11 cellular contexts compared by ENCODE assay signal in the genomic region with DNA sequence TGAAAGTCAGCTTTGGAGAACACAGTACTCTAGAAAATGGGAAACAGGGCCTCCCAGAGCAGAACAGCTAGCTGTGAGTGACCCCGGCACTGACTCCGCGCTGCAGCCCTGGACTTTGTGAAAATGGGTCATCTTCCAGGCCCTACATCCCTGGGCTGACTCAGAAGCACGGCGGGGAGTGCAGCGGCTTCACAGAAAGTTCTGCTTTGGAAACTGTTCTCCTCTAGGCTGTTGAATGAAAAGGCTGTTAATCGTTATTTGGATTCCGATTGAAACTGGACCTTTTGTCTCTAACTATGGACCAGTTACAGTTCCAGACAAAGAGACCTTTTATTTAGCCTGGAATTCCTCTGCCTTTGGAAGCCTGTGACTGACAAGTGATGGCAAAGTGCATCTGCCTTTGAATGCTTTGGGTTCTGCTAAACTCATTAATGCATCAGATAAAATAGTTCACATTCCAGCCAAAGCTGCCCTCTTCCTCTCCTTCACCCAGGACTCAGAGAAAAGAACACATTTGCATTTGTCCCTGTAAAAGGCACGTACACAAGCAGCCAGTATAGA.
DNase-seq lines count a peak whose midpoint lies in the region; ATAC-seq, FAIRE-seq and TF ChIP-seq lines count a peak whose summit lies in the region.
"Had no signal": no experiment of that assay in that cellular context is flagged by ENCODE, and none has a peak within 500 bp of the region (broad histone marks: within the 10 kb centered on the region; RNA-seq: fewer than 3 reads in every experiment).

No MANE protein-coding gene starts in this region.

- TF ChIP-seq EP300 in HepG2 (IDR thresholded peaks at IDR 0.05; ENCODE audit: low read depth in 2 of 2, low read length in 2 of 2), result peak in 1 of 2 experiments; percentile 78; a peak in 2 of 4 replicates
- no peak; the same call in 1 of the 2 replicates for TF ChIP-seq EP300 in HepG2 (CRISPR knock-in tag; IDR thresholded peaks at IDR 0.05; ENCODE audit: borderline replicate concordance)

- no peak for TF ChIP-seq RAD21 in HepG2 (CRISPR knock-in tag; IDR thresholded peaks at IDR 0.05)

- H3K9me3 ChIP-seq in HepG2 (ENCODE audit: low read length), result no peaks in the 10 kb centered on the region
- H3K9me3 ChIP-seq in right lobe of liver, result no peaks in the 10 kb centered on the region
- no peaks in the 10 kb centered on the region for H3K9me3 ChIP-seq in aorta (ENCODE audit: control insufficient read depth, low read length)
- H3K9me3 ChIP-seq: A549 had no signal

- peaks cover 6% of the 10 kb centered on the region for H3K36me3 Mint-ChIP-seq in neural crest cell (ENCODE audit: low read depth)

- no peaks in the 10 kb centered on the region for H3K79me2 ChIP-seq in HepG2 (ENCODE audit: insufficient read depth, low read length)

- H3K4me2 ChIP-seq in HepG2 (ENCODE audit: low read depth, low read length), result peak overlapping the region; percentile 45
- H3K4me2 ChIP-seq: A549 had no signal

- DNase-seq in HepG2 (ENCODE audit: low spot score) (peak; percentile 99), right lobe of liver (no peak), foreskin melanocyte (peak; percentile 98), neural crest cell (ENCODE audit: low read depth, low spot score) (peak; percentile 36), aorta (peak; percentile 70 to 80)
- DNase-seq in activated naive CD4-positive, alpha-beta T cell treated with anti-CD3 and anti-CD28 coated beads, Interleukin-2, amount 50 U/mL, for 16 hours, result no peak
- DNase-seq: MG63 had no signal

- H3K27ac ChIP-seq in HepG2 (ENCODE audit: extremely low read length, insufficient read depth, low read length), result peak overlapping the region; percentile 82
- no peak overlapping the region for H3K27ac ChIP-seq in right lobe of liver
- no peak overlapping the region for H3K27ac ChIP-seq in aorta (ENCODE audit: low read depth in 1 of 2, low read length in 2 of 2)
- H3K27ac ChIP-seq: A549, epithelial cell of prostate had no signal

- CTCF ChIA-PET in HepG2 (lab: Yijun Ruan, JAX; ENCODE audit: low intra/inter-chr PET ratio, low total read pairs), result no interaction called here

- H4K20me1 ChIP-seq in HepG2 (ENCODE audit: insufficient read depth, low read length), result no peaks in the 10 kb centered on the region

- peaks cover 81% of the 10 kb centered on the region for H3K4me1 Mint-ChIP-seq in neural crest cell

- peak overlapping the region; percentile 55 for H3K9ac ChIP-seq in HepG2 (ENCODE audit: insufficient read depth, low read depth, low read length)

- H3K27me3 Mint-ChIP-seq in neural crest cell (ENCODE audit: low read depth), result no peaks in the 10 kb centered on the region

- ATAC-seq in HepG2 (peak; percentile 96), right lobe of liver (no peak), aorta (ENCODE audit: low FRiP score) (peak; percentile 68), GM18861 (IDR thresholded peaks at IDR 0.05; ENCODE audit: unreplicated experiment) (no peak), GM21786 (IDR thresholded peaks at IDR 0.05; ENCODE audit: unreplicated experiment) (no peak)
- ATAC-seq: A549 had no signal

- in situ Hi-C loops in HepG2 (cut with HindIII; ENCODE audit: extremely low pct_ligation_motif_present, low pct_unique_long_range_greater_than_20kb), result loop anchor here (10.0 kb wide), 1 partner anchor 115 kb away; no protein-coding TSS in a partner anchor

- POLR2A ChIA-PET in HepG2 (lab: Yijun Ruan, JAX), result no interaction called here

- TF ChIP-seq CTCF in HepG2 (CRISPR knock-in tag; IDR thresholded peaks at IDR 0.05), result no peak
- no peak for TF ChIP-seq CTCF in right lobe of liver (IDR thresholded peaks at IDR 0.05)
- TF ChIP-seq CTCF in neural crest cell (conservative IDR thresholded peaks at IDR 0.05), result no peak

- peak overlapping the region; percentile 73 for H3K4me3 Mint-ChIP-seq in neural crest cell

- intact Hi-C loops in HepG2 (cut with micrococcal nuclease; ENCODE audit: unreplicated experiment) (loop anchor here (1.0 kb wide), 1 partner anchor 29 kb away; no protein-coding TSS in a partner anchor), right lobe of liver (cut with DNase I) (no loop called here), aorta (cut with DNase I) (no loop called here)

- TF ChIP-seq POLR2A in HepG2 (IDR thresholded peaks at IDR 0.05; ENCODE audit: insufficient read depth in 1 of 2, low read depth in 2 of 2, low read length in 2 of 2) (no peak), right lobe of liver (IDR thresholded peaks at IDR 0.05) (no peak)

- peaks cover 6% of the 10 kb centered on the region for H3K9me3 Mint-ChIP-seq in neural crest cell

- 2% methylated on average over 5 of the region's 9 CpGs for WGBS in HepG2 (ENCODE audit: low lambda C conversion rate)
- 77% methylated on average over 9 of the region's 9 CpGs for WGBS in right lobe of liver (ENCODE audit: insufficient coverage, low coverage, low lambda C conversion rate, missing lambda C conversion rate)
- WGBS in aorta, 2 donors, result 74 to 77% methylated on average over 9 of the region's 9 CpGs

- no peaks in the 10 kb centered on the region for H3K27me3 ChIP-seq in HepG2 (ENCODE audit: control insufficient read depth in 1 of 2, insufficient read depth in 2 of 2, low read length in 2 of 2)
- H3K27me3 ChIP-seq in right lobe of liver, result no peaks in the 10 kb centered on the region
- no peaks in the 10 kb centered on the region for H3K27me3 ChIP-seq in aorta (ENCODE audit: control insufficient read depth in 1 of 2, insufficient read depth in 2 of 2, low read length in 1 of 2)
- H3K27me3 ChIP-seq: MG63 had no signal

- no peak overlapping the region for H2AFZ ChIP-seq in HepG2 (ENCODE audit: low read length)

- no TSS peak for BruUV-seq in HepG2 (replicated peaks; lab: Mats Ljungman, UMichigan)

- H3K4me3 ChIP-seq in HepG2 (replicated peaks in 1 of 3; ENCODE audit: insufficient read depth in 1 of 3, low read depth in 2 of 3, low read length in 3 of 3), result no peak overlapping the region; a peak in 2 of 6 replicates
- H3K4me3 ChIP-seq in right lobe of liver, result no peak overlapping the region
- H3K4me3 ChIP-seq in aorta (ENCODE audit: low read length in 2 of 2), result no peak overlapping the region
- H3K4me3 ChIP-seq: A549, MG63 had no signal

- peak overlapping the region; percentile 40 for H3K27ac Mint-ChIP-seq in neural crest cell (ENCODE audit: unreplicated experiment)

- peaks cover 88% of the 10 kb centered on the region for H3K4me1 ChIP-seq in HepG2 (ENCODE audit: insufficient read depth, low read length)
- peaks cover 0 to 18% (median 10%) of the 10 kb centered on the region in 4 donors for H3K4me1 ChIP-seq in right lobe of liver
- H3K4me1 ChIP-seq in aorta (ENCODE audit: control insufficient read depth in 1 of 2, insufficient read depth in 2 of 2, low read length in 2 of 2), result peaks cover 0 to 2% of the 10 kb centered on the region in 2 donors
- H3K4me1 ChIP-seq: A549 had no signal

- H3K36me3 ChIP-seq in HepG2 (replicated peaks in 1 of 2; ENCODE audit: control insufficient read depth in 1 of 2, insufficient read depth in 2 of 2, low read length in 2 of 2) (no peaks in the 10 kb centered on the region; a peak in 1 of 5 replicates), right lobe of liver (peaks cover 0 to 8% (median 2%) of the 10 kb centered on the region in 4 donors), aorta (ENCODE audit: control insufficient read depth in 1 of 2, insufficient read depth in 2 of 2, low read length in 1 of 2) (no peaks in the 10 kb centered on the region)
- H3K36me3 ChIP-seq: MG63 had no signal

- peak; percentile 99 for FAIRE-seq in HepG2 (lab: Jason Lieb, UNC)
- FAIRE-seq: A549 had no signal

TF ChIP-seq in HepG2, 621 proteins besides CTCF, POLR2A, EP300 and RAD21 (continues in another document):
- TF ChIP-seq RORA (CRISPR knock-in tag; IDR thresholded peaks at IDR 0.05), result no peak
- TF ChIP-seq, protein P1, sequence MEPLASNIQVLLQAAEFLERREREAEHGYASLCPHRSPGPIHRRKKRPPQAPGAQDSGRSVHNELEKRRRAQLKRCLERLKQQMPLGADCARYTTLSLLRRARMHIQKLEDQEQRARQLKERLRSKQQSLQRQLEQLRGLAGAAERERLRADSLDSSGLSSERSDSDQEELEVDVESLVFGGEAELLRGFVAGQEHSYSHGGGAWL (CRISPR knock-in tag; IDR thresholded peaks at IDR 0.05), result no peak
- no peak for TF ChIP-seq ZNF577 (CRISPR knock-in tag; IDR thresholded peaks at IDR 0.05; ENCODE audit: borderline replicate concordance, low read depth)
- TF ChIP-seq, protein P2, sequence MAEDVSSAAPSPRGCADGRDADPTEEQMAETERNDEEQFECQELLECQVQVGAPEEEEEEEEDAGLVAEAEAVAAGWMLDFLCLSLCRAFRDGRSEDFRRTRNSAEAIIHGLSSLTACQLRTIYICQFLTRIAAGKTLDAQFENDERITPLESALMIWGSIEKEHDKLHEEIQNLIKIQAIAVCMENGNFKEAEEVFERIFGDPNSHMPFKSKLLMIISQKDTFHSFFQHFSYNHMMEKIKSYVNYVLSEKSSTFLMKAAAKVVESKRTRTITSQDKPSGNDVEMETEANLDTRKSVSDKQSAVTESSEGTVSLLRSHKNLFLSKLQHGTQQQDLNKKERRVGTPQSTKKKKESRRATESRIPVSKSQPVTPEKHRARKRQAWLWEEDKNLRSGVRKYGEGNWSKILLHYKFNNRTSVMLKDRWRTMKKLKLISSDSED (CRISPR knock-in tag; IDR thresholded peaks at IDR 0.05), result no peak
- TF ChIP-seq HMG20B (CRISPR knock-in tag; conservative IDR thresholded peaks at IDR 0.05), result no peak
- no peak for TF ChIP-seq ZNF44 (CRISPR knock-in tag; IDR thresholded peaks at IDR 0.05)
- TF ChIP-seq, protein P3, sequence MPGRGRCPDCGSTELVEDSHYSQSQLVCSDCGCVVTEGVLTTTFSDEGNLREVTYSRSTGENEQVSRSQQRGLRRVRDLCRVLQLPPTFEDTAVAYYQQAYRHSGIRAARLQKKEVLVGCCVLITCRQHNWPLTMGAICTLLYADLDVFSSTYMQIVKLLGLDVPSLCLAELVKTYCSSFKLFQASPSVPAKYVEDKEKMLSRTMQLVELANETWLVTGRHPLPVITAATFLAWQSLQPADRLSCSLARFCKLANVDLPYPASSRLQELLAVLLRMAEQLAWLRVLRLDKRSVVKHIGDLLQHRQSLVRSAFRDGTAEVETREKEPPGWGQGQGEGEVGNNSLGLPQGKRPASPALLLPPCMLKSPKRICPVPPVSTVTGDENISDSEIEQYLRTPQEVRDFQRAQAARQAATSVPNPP (CRISPR knock-in tag; IDR thresholded peaks at IDR 0.05), result no peak
- TF ChIP-seq, protein P4, sequence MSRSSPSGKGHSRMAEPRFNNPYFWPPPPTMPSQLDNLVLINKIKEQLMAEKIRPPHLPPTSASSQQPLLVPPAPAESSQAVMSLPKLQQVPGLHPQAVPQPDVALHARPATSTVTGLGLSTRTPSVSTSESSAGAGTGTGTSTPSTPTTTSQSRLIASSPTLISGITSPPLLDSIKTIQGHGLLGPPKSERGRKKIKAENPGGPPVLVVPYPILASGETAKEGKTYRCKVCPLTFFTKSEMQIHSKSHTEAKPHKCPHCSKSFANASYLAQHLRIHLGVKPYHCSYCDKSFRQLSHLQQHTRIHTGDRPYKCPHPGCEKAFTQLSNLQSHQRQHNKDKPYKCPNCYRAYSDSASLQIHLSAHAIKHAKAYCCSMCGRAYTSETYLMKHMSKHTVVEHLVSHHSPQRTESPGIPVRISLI (CRISPR knock-in tag; IDR thresholded peaks at IDR 0.05; ENCODE audit: borderline replicate concordance), result no peak
- no peak for TF ChIP-seq KMT2B (CRISPR knock-in tag; IDR thresholded peaks at IDR 0.05)
- no peak for TF ChIP-seq KAT7 (CRISPR knock-in tag; IDR thresholded peaks at IDR 0.05; ENCODE audit: borderline replicate concordance)

Comparison
In these comparisons a context has a peak if more than half of its experiments do, and no peak if none do; other contexts are left out.
1. ATAC-seq: peak in HepG2 (single experiment) and aorta (single experiment); none in right lobe of liver (0 of 4), GM18861 (single experiment) and GM21786 (single experiment).
2. DNase-seq: peak in HepG2 (single experiment), foreskin melanocyte (single experiment), neural crest cell (single experiment) and aorta (2 of 2); none in right lobe of liver (0 of 3) and activated naive CD4-positive, alpha-beta T cell treated with anti-CD3 and anti-CD28 coated beads, Interleukin-2, amount 50 U/mL, for 16 hours (single experiment).